In the genomic region with DNA sequence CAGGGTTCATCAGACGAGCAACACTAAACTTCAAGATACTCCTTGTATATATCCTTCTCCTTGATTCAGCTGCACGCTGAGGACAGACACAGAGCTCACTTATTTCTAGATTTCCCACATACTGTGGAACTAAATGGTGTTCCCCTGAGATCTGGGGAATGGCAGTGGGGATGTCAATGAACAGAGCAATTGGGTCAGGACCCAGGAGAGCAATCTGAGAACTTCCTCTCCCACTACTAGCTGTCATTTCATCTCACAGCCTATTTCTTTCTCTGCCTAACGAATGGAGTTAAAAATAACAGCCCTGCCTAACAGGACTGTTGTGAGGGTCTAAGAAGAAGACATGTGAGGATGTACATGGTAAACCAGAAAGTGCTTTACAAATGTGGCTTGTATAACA, we compare ENCODE assay signal across 23 cellular contexts. TPM values are rescaled to one million over a fixed set of nuclear protein-coding genes. Genes with fewer than 3 reads are reported as not detected.
DNase-seq lines count a peak whose midpoint lies in the region; ATAC-seq and TF ChIP-seq lines count a peak whose summit lies in the region.
"Had no signal": no experiment of that assay in that cellular context is flagged by ENCODE, and none has a peak within 500 bp of the region (broad histone marks: within the 10 kb centered on the region; RNA-seq: fewer than 3 reads in every experiment).

No MANE protein-coding gene starts in this region.

- H3K79me2 ChIP-seq in osteoblast (ENCODE audit: insufficient read depth, low read length) = no peaks in the 10 kb centered on the region

- H3K27ac Mint-ChIP-seq in activated T-helper 17 cell treated with anti-CD3 and anti-CD28 coated beads, Interleukin-2, amount 50 U/mL, for 72 hours = peak overlapping the region; percentile 2
- H3K27ac Mint-ChIP-seq: CD4-positive, alpha-beta T cell; CD8-positive, alpha-beta memory T cell; GM23338 had no signal

- peaks cover 44 to 97% (median 87%) of the 10 kb centered on the region in 11 experiments; a peak in 21 of 22 replicates for H3K36me3 ChIP-seq in BLaER1 treated with 17β-estradiol and CSF1 and Interleukin-3, amounts not matched to agents 10 nM and 100 nM
- H3K36me3 ChIP-seq in osteoblast (ENCODE audit: insufficient read depth, low read length) = no peaks in the 10 kb centered on the region

- no peaks in the 10 kb centered on the region for H3K27me3 ChIP-seq in BLaER1 treated with 17β-estradiol and CSF1 and Interleukin-3, amounts not matched to agents 10 nM and 100 nM
- H3K27me3 ChIP-seq in osteoblast (ENCODE audit: insufficient read depth, low read length) = no peaks in the 10 kb centered on the region
- H3K27me3 ChIP-seq: BE2C had no signal

- peaks cover 78% of the 10 kb centered on the region for H3K36me3 Mint-ChIP-seq in activated T-helper 17 cell treated with anti-CD3 and anti-CD28 coated beads, Interleukin-2, amount 50 U/mL, for 72 hours (ENCODE audit: low read depth)

- no peak overlapping the region for H2AFZ ChIP-seq in osteoblast (ENCODE audit: low read length)
- H2AFZ ChIP-seq: GM23338 had no signal

- no peaks in the 10 kb centered on the region for H3K27me3 Mint-ChIP-seq in activated T-helper 17 cell treated with anti-CD3 and anti-CD28 coated beads, Interleukin-2, amount 50 U/mL, for 72 hours
- H3K27me3 Mint-ChIP-seq: CD4-positive, alpha-beta T cell; CD8-positive, alpha-beta memory T cell had no signal

- peak overlapping the region in 8 of 11 experiments; percentile 27 to 80 (median 64); a peak in 16 of 22 replicates for H3K4me2 ChIP-seq in BLaER1 treated with 17β-estradiol and CSF1 and Interleukin-3, amounts not matched to agents 10 nM and 100 nM
- H3K4me2 ChIP-seq in osteoblast (ENCODE audit: insufficient read depth, low read length) = no peak overlapping the region
- H3K4me2 ChIP-seq: A549, GM23338 had no signal

- peak; percentile 26 for DNase-seq in osteoblast (ENCODE audit: insufficient read length, low spot score, missing footprints)
- no peak for DNase-seq in DMS 273 (lab: John Stamatoyannopoulos, UW; ENCODE audit: unreplicated experiment)
- no peak for DNase-seq in GM10266 (ENCODE audit: extremely low spot score)
- DNase-seq: 8988T; ACHN; AML-193; BE2C; CD4-positive, alpha-beta T cell; CD8-positive, alpha-beta memory T cell; DMS53; DMS79 treated with DMSO at 0.1 percent for 48 hours; GF-D8; H9 had no signal

- no peaks in the 10 kb centered on the region for H3K4me1 Mint-ChIP-seq in activated T-helper 17 cell treated with anti-CD3 and anti-CD28 coated beads, Interleukin-2, amount 50 U/mL, for 72 hours
- H3K4me1 Mint-ChIP-seq: H9 had no signal

- H3K4me1 ChIP-seq in BLaER1 treated with 17β-estradiol and CSF1 and Interleukin-3, amounts not matched to agents 10 nM and 100 nM = peaks cover 0 to 39% (median 32%) of the 10 kb centered on the region in 10 experiments; a peak in 16 of 20 replicates
- no peaks in the 10 kb centered on the region for H3K4me1 ChIP-seq in osteoblast (ENCODE audit: insufficient read depth, low read length)
- H3K4me1 ChIP-seq: A549, BE2C had no signal

- H3K4me3 ChIP-seq in BLaER1 treated with 17β-estradiol and CSF1 and Interleukin-3, amounts not matched to agents 10 nM and 100 nM = peak overlapping the region in 2 of 10 experiments; percentile 4 to 11; a peak in 2 of 20 replicates
- H3K4me3 ChIP-seq in osteoblast (ENCODE audit: insufficient read depth, low read length) = no peak overlapping the region
- H3K4me3 ChIP-seq: A549, GM23338 had no signal

- no peak overlapping the region for H3K4me3 Mint-ChIP-seq in activated T-helper 17 cell treated with anti-CD3 and anti-CD28 coated beads, Interleukin-2, amount 50 U/mL, for 72 hours
- H3K4me3 Mint-ChIP-seq: CD4-positive, alpha-beta T cell; CD8-positive, alpha-beta memory T cell; GM23338; H9 had no signal

- H3K27ac ChIP-seq in BLaER1 treated with 17β-estradiol and CSF1 and Interleukin-3, amounts not matched to agents 10 nM and 100 nM = no peak overlapping the region; a peak in 1 of 22 replicates
- no peak overlapping the region for H3K27ac ChIP-seq in osteoblast (ENCODE audit: low read depth, low read length)
- H3K27ac ChIP-seq: A549, C4-2B had no signal

- H4K20me1 ChIP-seq in BLaER1 treated with 17β-estradiol and CSF1 and Interleukin-3, amounts not matched to agents 10 nM and 100 nM = peaks cover 0 to 5% (median 0%) of the 10 kb centered on the region in 11 experiments; a peak in 3 of 22 replicates
- H4K20me1 ChIP-seq in osteoblast (ENCODE audit: insufficient read depth, low read length) = no peaks in the 10 kb centered on the region

- no peaks in the 10 kb centered on the region for H3K9me3 Mint-ChIP-seq in activated T-helper 17 cell treated with anti-CD3 and anti-CD28 coated beads, Interleukin-2, amount 50 U/mL, for 72 hours
- H3K9me3 Mint-ChIP-seq: CD4-positive, alpha-beta T cell; CD8-positive, alpha-beta memory T cell; GM23338; H9 had no signal

- no peaks in the 10 kb centered on the region for H3K9me3 ChIP-seq in BLaER1 treated with 17β-estradiol and CSF1 and Interleukin-3, amounts not matched to agents 10 nM and 100 nM (replicated peaks in 1 of 11)
- no peaks in the 10 kb centered on the region for H3K9me3 ChIP-seq in osteoblast (ENCODE audit: low read depth, low read length)
- H3K9me3 ChIP-seq: A549, BE2C had no signal

- TF ChIP-seq CTCF in osteoblast (IDR thresholded peaks at IDR 0.05; ENCODE audit: extremely low read depth, low read depth, low read length) (no peak), GM10266 (IDR thresholded peaks at IDR 0.05; ENCODE audit: control insufficient read depth, insufficient read depth, low read depth, missing control alignments) (no peak)

- ATAC-seq in activated T-helper 17 cell treated with anti-CD3 and anti-CD28 coated beads, Interleukin-2, amount 50 U/mL, for 72 hours (replicated peaks) = no peak
- ATAC-seq in HG03159 (IDR thresholded peaks at IDR 0.05; ENCODE audit: unreplicated experiment) = no peak
- ATAC-seq: A549, GM23338, HCT116 had no signal

- peak overlapping the region in 1 of 11 experiments; percentile 37; a peak in 1 of 22 replicates for H3K9ac ChIP-seq in BLaER1 treated with 17β-estradiol and CSF1 and Interleukin-3, amounts not matched to agents 10 nM and 100 nM

RNA-seq across cellular contexts. Expression of a gene that starts 10.7 kb away (rescaled TPM):
- 10 to 100 TPM; 14.7 to 36.5 TPM for total RNA-seq in activated T-helper 17 cell treated with anti-CD3 and anti-CD28 coated beads, Interleukin-2, amount 50 U/mL, for 72 hours
- total RNA-seq in osteoblast = 25.6 and 27.9 TPM in 2 replicates

RNA-seq across cellular contexts. Expression of a gene that starts 27.9 kb away (rescaled TPM):
- total RNA-seq in activated T-helper 17 cell treated with anti-CD3 and anti-CD28 coated beads, Interleukin-2, amount 50 U/mL, for 72 hours = under 1 TPM in 1 of 2 donors, not detected in 1; 0.24 TPM
- not detected in 2 replicates for total RNA-seq in osteoblast
- total RNA-seq: Daoy, G401, GM23338, H4, H9 had no signal
